Comparison of ENCODE assay signal across 7 cellular contexts in genomic region chr4:15702941-15703403, GRCh38. TPM values are rescaled to one million over a fixed set of nuclear protein-coding genes. Genes with fewer than 3 reads are reported as not detected.
DNase-seq lines count a peak whose midpoint lies in the region; ATAC-seq and TF ChIP-seq lines count a peak whose summit lies in the region.

TSS of gene BST1 (plus strand) at chr4:15703065. CDS start at chr4:15703145, 80 bp downstream.

- H3K36me3 ChIP-seq in muscle layer of duodenum (ENCODE audit: control insufficient read depth in 1 of 2, insufficient read depth in 2 of 2, low read length in 2 of 2) = no peaks in the 10 kb centered on the region

- H3K9me3 ChIP-seq in muscle layer of duodenum (ENCODE audit: control insufficient read depth in 1 of 2, low read length in 2 of 2) = no peaks in the 10 kb centered on the region

- CTCF ChIA-PET in RWPE1 (lab: Yijun Ruan, JAX) = no interaction called here

- peaks cover 0 to 5% of the 10 kb centered on the region in 2 donors for H3K4me1 ChIP-seq in muscle layer of duodenum (ENCODE audit: control insufficient read depth in 1 of 2, insufficient read depth in 2 of 2, low read length in 2 of 2)

- TF ChIP-seq CTCF in RWPE1 (conservative IDR thresholded peaks at IDR 0.05; ENCODE audit: low read depth) = no peak

- POLR2A ChIA-PET in RWPE1 (lab: Yijun Ruan, JAX; ENCODE audit: low non-redundant PET) = no interaction called here

- no peaks in the 10 kb centered on the region for H3K27me3 ChIP-seq in muscle layer of duodenum (ENCODE audit: low read depth, low read length)

- H3K9me3 Mint-ChIP-seq in stimulated activated naive CD8-positive, alpha-beta T cell treated with anti-CD3 and anti-CD28 coated beads, Interleukin-15, Interleukin-2, amounts not matched to agents 100 ng/mL and 50 ng/mL, for 24 hours = no peaks in the 10 kb centered on the region

- DNase-seq in NCI-H1092 (lab: John Stamatoyannopoulos, UW) (peak; percentile 6), RWPE1 (ENCODE audit: low spot score) (no peak)
- DNase-seq in activated T-cell treated with anti-CD3 and anti-CD28 coated beads, Interleukin-2, amount 50 U/mL, for 1 hour = peak; percentile 61

- ATAC-seq in GM19468 (IDR thresholded peaks at IDR 0.05; ENCODE audit: extremely low read depth, unreplicated experiment) = peak; percentile 53
- ATAC-seq in esophagus mucosa = peak; percentile 61

- no peaks in the 10 kb centered on the region for H3K36me3 Mint-ChIP-seq in stimulated activated naive CD8-positive, alpha-beta T cell treated with anti-CD3 and anti-CD28 coated beads, Interleukin-15, Interleukin-2, amounts not matched to agents 100 ng/mL and 50 ng/mL, for 24 hours (ENCODE audit: low read depth)

- peak within 1 kb of the TSS; percentile 83 for H3K4me3 Mint-ChIP-seq in stimulated activated naive CD8-positive, alpha-beta T cell treated with anti-CD3 and anti-CD28 coated beads, Interleukin-15, Interleukin-2, amounts not matched to agents 100 ng/mL and 50 ng/mL, for 24 hours

- H3K27ac Mint-ChIP-seq in stimulated activated naive CD8-positive, alpha-beta T cell treated with anti-CD3 and anti-CD28 coated beads, Interleukin-15, Interleukin-2, amounts not matched to agents 100 ng/mL and 50 ng/mL, for 24 hours = peak within 1 kb of the TSS; percentile 46

- H3K4me1 Mint-ChIP-seq in stimulated activated naive CD8-positive, alpha-beta T cell treated with anti-CD3 and anti-CD28 coated beads, Interleukin-15, Interleukin-2, amounts not matched to agents 100 ng/mL and 50 ng/mL, for 24 hours (ENCODE audit: low read depth) = peaks cover 4% of the 10 kb centered on the region

- H3K4me3 ChIP-seq in muscle layer of duodenum (ENCODE audit: low read depth in 1 of 2, low read length in 2 of 2) = peak within 1 kb of the TSS; percentile 49 to 73

- peaks cover 24% of the 10 kb centered on the region for H3K27me3 Mint-ChIP-seq in stimulated activated naive CD8-positive, alpha-beta T cell treated with anti-CD3 and anti-CD28 coated beads, Interleukin-15, Interleukin-2, amounts not matched to agents 100 ng/mL and 50 ng/mL, for 24 hours

- H3K27ac ChIP-seq in muscle layer of duodenum (ENCODE audit: low read length) (no peak within 1 kb of the TSS), RWPE1 (no peak within 1 kb of the TSS)

RNA-seq across cellular contexts. Expression of gene BST1, which starts in this region (rescaled TPM):
- 0.80 TPM for total RNA-seq in esophagus mucosa

Comparison
In these comparisons a context has a peak if more than half of its experiments do, and no peak if none do; other contexts are left out.
1. Peak in ATAC-seq in esophagus mucosa; RNA of the gene not detected or under 1 TPM.